1 cellular context compared by ENCODE assay signal in the genomic region with DNA sequence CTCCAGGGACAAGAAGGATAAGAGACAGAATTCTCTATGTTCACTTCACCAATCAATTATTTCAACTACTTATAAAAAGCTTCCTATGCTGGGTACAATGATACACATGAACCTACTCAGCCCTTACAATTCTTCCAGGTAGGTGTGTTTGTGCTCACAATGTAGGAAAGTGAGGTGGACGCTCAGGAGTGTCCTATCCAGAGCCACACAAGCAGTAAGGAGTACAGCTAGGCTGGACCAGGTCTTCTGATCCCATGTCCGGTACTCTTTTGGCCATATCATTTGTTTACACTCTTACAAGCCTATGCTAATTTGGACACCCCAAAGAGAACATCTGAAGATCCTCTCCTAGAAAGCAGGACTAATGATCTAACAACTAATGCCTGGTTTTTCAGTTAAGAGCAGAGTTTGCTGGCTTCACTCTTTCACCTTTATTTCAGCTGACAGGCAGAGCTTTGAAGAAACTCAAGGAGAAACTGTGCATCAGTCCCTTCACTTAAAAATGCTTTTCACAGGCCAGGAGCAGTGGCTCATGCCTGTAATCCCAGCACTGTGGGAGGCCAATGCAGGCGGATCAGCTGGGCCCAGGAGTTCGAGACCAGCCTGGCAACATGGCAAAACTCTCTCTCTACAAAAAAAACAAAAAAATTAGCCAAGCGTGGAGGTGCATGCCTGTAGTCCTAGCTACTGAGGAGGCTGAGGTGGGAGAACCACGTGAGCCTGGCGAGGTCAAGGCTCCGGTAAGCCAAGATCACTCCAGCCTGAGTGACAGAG.
TF ChIP-seq lines count a peak whose summit lies in the region.

No MANE protein-coding gene starts in this region.

TF ChIP-seq in SK-N-SH treated with all-trans-retinoic acid at 6 μM for 48 hours, 23 proteins besides CTCF, POLR2A, EP300 and RAD21 (continued from another document):
- TF ChIP-seq, protein P1, sequence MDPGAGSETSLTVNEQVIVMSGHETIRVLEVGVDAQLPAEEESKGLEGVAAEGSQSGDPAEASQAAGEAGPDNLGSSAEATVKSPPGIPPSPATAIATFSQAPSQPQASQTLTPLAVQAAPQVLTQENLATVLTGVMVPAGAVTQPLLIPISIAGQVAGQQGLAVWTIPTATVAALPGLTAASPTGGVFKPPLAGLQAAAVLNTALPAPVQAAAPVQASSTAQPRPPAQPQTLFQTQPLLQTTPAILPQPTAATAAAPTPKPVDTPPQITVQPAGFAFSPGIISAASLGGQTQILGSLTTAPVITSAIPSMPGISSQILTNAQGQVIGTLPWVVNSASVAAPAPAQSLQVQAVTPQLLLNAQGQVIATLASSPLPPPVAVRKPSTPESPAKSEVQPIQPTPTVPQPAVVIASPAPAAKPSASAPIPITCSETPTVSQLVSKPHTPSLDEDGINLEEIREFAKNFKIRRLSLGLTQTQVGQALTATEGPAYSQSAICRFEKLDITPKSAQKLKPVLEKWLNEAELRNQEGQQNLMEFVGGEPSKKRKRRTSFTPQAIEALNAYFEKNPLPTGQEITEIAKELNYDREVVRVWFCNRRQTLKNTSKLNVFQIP (CRISPR knock-in tag; IDR thresholded peaks at IDR 0.05; ENCODE audit: borderline replicate concordance, low read depth) = no peak
- TF ChIP-seq, protein P2, sequence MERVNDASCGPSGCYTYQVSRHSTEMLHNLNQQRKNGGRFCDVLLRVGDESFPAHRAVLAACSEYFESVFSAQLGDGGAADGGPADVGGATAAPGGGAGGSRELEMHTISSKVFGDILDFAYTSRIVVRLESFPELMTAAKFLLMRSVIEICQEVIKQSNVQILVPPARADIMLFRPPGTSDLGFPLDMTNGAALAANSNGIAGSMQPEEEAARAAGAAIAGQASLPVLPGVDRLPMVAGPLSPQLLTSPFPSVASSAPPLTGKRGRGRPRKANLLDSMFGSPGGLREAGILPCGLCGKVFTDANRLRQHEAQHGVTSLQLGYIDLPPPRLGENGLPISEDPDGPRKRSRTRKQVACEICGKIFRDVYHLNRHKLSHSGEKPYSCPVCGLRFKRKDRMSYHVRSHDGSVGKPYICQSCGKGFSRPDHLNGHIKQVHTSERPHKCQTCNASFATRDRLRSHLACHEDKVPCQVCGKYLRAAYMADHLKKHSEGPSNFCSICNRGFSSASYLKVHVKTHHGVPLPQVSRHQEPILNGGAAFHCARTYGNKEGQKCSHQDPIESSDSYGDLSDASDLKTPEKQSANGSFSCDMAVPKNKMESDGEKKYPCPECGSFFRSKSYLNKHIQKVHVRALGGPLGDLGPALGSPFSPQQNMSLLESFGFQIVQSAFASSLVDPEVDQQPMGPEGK (CRISPR knock-in tag; IDR thresholded peaks at IDR 0.05; ENCODE audit: borderline replicate concordance) = no peak
- TF ChIP-seq ZFP30 (CRISPR knock-in tag; IDR thresholded peaks at IDR 0.05) (no peak), ZNF8 (CRISPR knock-in tag; IDR thresholded peaks at IDR 0.05) (no peak), OSR1 (CRISPR knock-in tag; IDR thresholded peaks at IDR 0.05) (no peak), ESRRG (CRISPR knock-in tag; IDR thresholded peaks at IDR 0.05) (no peak), SNAI2 (CRISPR knock-in tag; IDR thresholded peaks at IDR 0.05) (no peak)
